Comparison of ENCODE assay signal across 8 cellular contexts in genomic region chr7:23299770-23300300, GRCh38. TPM values are rescaled to one million over a fixed set of nuclear protein-coding genes. Genes with fewer than 3 reads are reported as not detected.
A peak's percentile ranks its signal among the peaks of the same experiment; 100 is the strongest.
DNase-seq lines count a peak whose midpoint lies in the region; ATAC-seq and TF ChIP-seq lines count a peak whose summit lies in the region.

No MANE protein-coding gene starts in this region.

- CTCF ChIA-PET in Caco-2 (lab: Charles Lee) = interaction anchor here (1.0 to 1.7 kb wide), 2 partner anchors 27 to 245 kb away, joined by 4 to 17 read pairs; no protein-coding TSS in a partner anchor

- H3K4me1 Mint-ChIP-seq in Caco-2 (ENCODE audit: low read depth, unreplicated experiment) = peaks cover 25% of the 10 kb centered on the region
- peaks cover 47% of the 10 kb centered on the region for H3K4me1 Mint-ChIP-seq in activated naive CD8-positive, alpha-beta T cell treated with anti-CD3 and anti-CD28 coated beads, Interleukin-2, amount 50 U/mL, for 24 hours

- H3K36me3 Mint-ChIP-seq in Caco-2 (ENCODE audit: insufficient read depth, unreplicated experiment) = peaks cover 56% of the 10 kb centered on the region
- H3K36me3 Mint-ChIP-seq in activated naive CD8-positive, alpha-beta T cell treated with anti-CD3 and anti-CD28 coated beads, Interleukin-2, amount 50 U/mL, for 24 hours (ENCODE audit: low read depth) = peaks cover 34% of the 10 kb centered on the region

- H3K27ac Mint-ChIP-seq in Caco-2 (ENCODE audit: unreplicated experiment) = peak overlapping the region; percentile 87
- H3K27ac Mint-ChIP-seq in activated naive CD8-positive, alpha-beta T cell treated with anti-CD3 and anti-CD28 coated beads, Interleukin-2, amount 50 U/mL, for 24 hours = peak overlapping the region; percentile 97

- peak overlapping the region; percentile 84 to 86 for H3K27ac ChIP-seq in thoracic aorta

- H3K9me3 ChIP-seq in Caco-2 = no peaks in the 10 kb centered on the region
- H3K9me3 ChIP-seq in thoracic aorta = no peaks in the 10 kb centered on the region

- DNase-seq in Caco-2 = no peak
- DNase-seq in activated naive CD8-positive, alpha-beta T cell treated with anti-CD3 and anti-CD28 coated beads, Interleukin-2, amount 50 U/mL, for 24 hours = no peak
- no peak for DNase-seq in kidney epithelial cell (ENCODE audit: low read depth)
- no peak for DNase-seq in thoracic aorta (ENCODE audit: low spot score)
- no peak for DNase-seq in amniotic stem cell (lab: John Stamatoyannopoulos, UW)

- intact Hi-C loops in Caco-2 (cut with micrococcal nuclease; ENCODE audit: unreplicated experiment) = loop anchor here (1.0 kb wide), 1 partner anchor 27 kb away; no protein-coding TSS in a partner anchor

- H3K27me3 ChIP-seq in Caco-2 (replicated peaks; ENCODE audit: control insufficient read depth, insufficient read depth, low read length) = no peaks in the 10 kb centered on the region
- H3K27me3 ChIP-seq in kidney epithelial cell (ENCODE audit: control insufficient read depth, insufficient read depth, low read length) = no peaks in the 10 kb centered on the region
- no peaks in the 10 kb centered on the region for H3K27me3 ChIP-seq in thoracic aorta (replicated peaks; ENCODE audit: insufficient read depth)

- no peaks in the 10 kb centered on the region for H3K27me3 Mint-ChIP-seq in Caco-2 (ENCODE audit: insufficient read depth, unreplicated experiment)
- H3K27me3 Mint-ChIP-seq in activated naive CD8-positive, alpha-beta T cell treated with anti-CD3 and anti-CD28 coated beads, Interleukin-2, amount 50 U/mL, for 24 hours = peaks cover 3% of the 10 kb centered on the region

- peak; percentile 7 for ATAC-seq in HG02981 (IDR thresholded peaks at IDR 0.05; ENCODE audit: unreplicated experiment)
- ATAC-seq in activated naive CD8-positive, alpha-beta T cell treated with anti-CD3 and anti-CD28 coated beads, Interleukin-2, amount 50 U/mL, for 24 hours = no peak
- ATAC-seq in thoracic aorta (ENCODE audit: insufficient number of reproducible peaks, low FRiP score, low read depth) = no peak
- ATAC-seq in HG02763 (IDR thresholded peaks at IDR 0.05; ENCODE audit: unreplicated experiment) = no peak
- no peak for ATAC-seq in GM18870 (IDR thresholded peaks at IDR 0.05; ENCODE audit: unreplicated experiment)

- no peak for TF ChIP-seq CTCF in Caco-2 (IDR thresholded peaks at IDR 0.05; ENCODE audit: insufficient read depth in 1 of 2, low read depth in 1 of 2, low read length in 1 of 2, severe bottlenecking in 1 of 2, unreplicated experiment in 1 of 2)
- TF ChIP-seq CTCF in kidney epithelial cell (IDR thresholded peaks at IDR 0.05; ENCODE audit: insufficient read depth, low read length, poor library complexity, severe bottlenecking) = no peak
- TF ChIP-seq CTCF in thoracic aorta (IDR thresholded peaks at IDR 0.05) = no peak

- TSS peak; percentile 46 for BruUV-seq in Caco-2 (replicated peaks; lab: Mats Ljungman, UMichigan)

- peaks cover 1% of the 10 kb centered on the region; the same call in 1 of the 2 replicates for H3K36me3 ChIP-seq in Caco-2 (ENCODE audit: control insufficient read depth, insufficient read depth, low read length)
- H3K36me3 ChIP-seq in kidney epithelial cell (ENCODE audit: control insufficient read depth, insufficient read depth, low read length) = no peaks in the 10 kb centered on the region
- peaks cover 5% of the 10 kb centered on the region for H3K36me3 ChIP-seq in thoracic aorta

- POLR2A ChIA-PET in Caco-2 (lab: Charles Lee) = interaction anchor here (1.5 kb wide), 1 partner anchor 27 kb away, joined by 5 read pairs; no protein-coding TSS in a partner anchor

- H3K4me1 ChIP-seq in Caco-2 (peaks cover 5% of the 10 kb centered on the region; the same call in 1 of the 2 replicates), thoracic aorta (ENCODE audit: control insufficient read depth in 1 of 2, low read depth in 2 of 2) (peaks cover 17 to 49% of the 10 kb centered on the region in 2 donors)

- H3K4me3 ChIP-seq in Caco-2 (ENCODE audit: low read depth, low read length) (peak overlapping the region; percentile 84), kidney epithelial cell (ENCODE audit: low read depth, low read length) (peak overlapping the region; percentile 99), thoracic aorta (peak overlapping the region; percentile 85)

- no peaks in the 10 kb centered on the region for H3K9me3 Mint-ChIP-seq in Caco-2 (ENCODE audit: unreplicated experiment)
- H3K9me3 Mint-ChIP-seq in activated naive CD8-positive, alpha-beta T cell treated with anti-CD3 and anti-CD28 coated beads, Interleukin-2, amount 50 U/mL, for 24 hours = peaks cover 4% of the 10 kb centered on the region

- peak overlapping the region; percentile 95 for H3K4me3 Mint-ChIP-seq in Caco-2 (ENCODE audit: unreplicated experiment)
- peak overlapping the region; percentile 90 for H3K4me3 Mint-ChIP-seq in activated naive CD8-positive, alpha-beta T cell treated with anti-CD3 and anti-CD28 coated beads, Interleukin-2, amount 50 U/mL, for 24 hours

RNA-seq across cellular contexts. Expression of gene MALSU1, which starts 0.7 kb away (rescaled TPM):
- 95.5 and 98.0 TPM in 2 replicates for total RNA-seq in Caco-2 (2022)
- total RNA-seq in kidney epithelial cell = 50.9 and 58.5 TPM in 2 replicates
- 10 to 100 TPM; 18.1 to 65.7 TPM for total RNA-seq in thoracic aorta

RNA-seq across cellular contexts. Expression of gene GPNMB, which starts 53.3 kb away (rescaled TPM):
- total RNA-seq in Caco-2 (2022) = 0.79 and 1.2 TPM in 2 replicates
- total RNA-seq in kidney epithelial cell = 33.5 and 36.1 TPM in 2 replicates
- total RNA-seq in thoracic aorta = 100 to 1,000 TPM; 139 to 185 TPM

Comparison
In these comparisons a context has a peak if more than half of its experiments do, and no peak if none do; other contexts are left out.
1. RNA of gene GPNMB, which starts 53.3 kb away (total RNA-seq): 139 to 185 TPM in thoracic aorta and 33.5 to 36.1 TPM in kidney epithelial cell; 0.79 to 1.2 TPM in Caco-2; every median in the first group is over 10 times any median in the second.
2. Peak in every context shown above with its lines, with median percentiles within 50 percentile points of each other: H3K4me3 ChIP-seq.